In the genomic region with DNA sequence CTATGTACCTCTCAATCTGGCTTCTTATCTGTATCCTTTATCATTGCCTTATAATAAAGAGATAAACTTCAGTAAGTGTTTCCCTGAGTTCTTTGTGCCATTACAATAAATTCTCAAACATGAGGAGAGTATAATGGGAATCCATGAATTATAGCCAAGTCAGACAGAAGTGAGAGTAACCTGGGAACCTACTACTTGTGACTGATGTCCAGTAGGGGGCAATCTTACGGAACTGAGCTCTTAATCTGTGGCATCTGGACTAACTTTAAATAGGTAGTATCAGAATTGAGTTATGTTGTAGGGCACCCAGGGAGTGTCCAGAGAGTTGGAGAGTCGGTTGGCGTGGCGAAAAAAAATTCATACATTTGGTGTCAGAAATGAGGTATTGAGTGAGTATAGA, we compare ENCODE assay signal across 11 cellular contexts.
DNase-seq lines count a peak whose midpoint lies in the region; ATAC-seq and TF ChIP-seq lines count a peak whose summit lies in the region.
"Had no signal": no experiment of that assay in that cellular context is flagged by ENCODE, and none has a peak within 500 bp of the region (broad histone marks: within the 10 kb centered on the region; RNA-seq: fewer than 3 reads in every experiment).

No MANE protein-coding gene starts in this region.

- H2BK5ac ChIP-seq in H9 (ENCODE audit: insufficient read length, low read length): no peak overlapping the region

- H2BK12ac ChIP-seq in H9 (ENCODE audit: insufficient read length, low read depth, low read length): no peak overlapping the region

- no peaks in the 10 kb centered on the region for H3K27me3 ChIP-seq in H9 (ENCODE audit: insufficient read depth, low read length)
- H3K27me3 ChIP-seq: dorsolateral prefrontal cortex, transverse colon had no signal

- H4K91ac ChIP-seq in H9 (ENCODE audit: insufficient read length, low read depth, low read length): no peak overlapping the region

- ATAC-seq in GM21381 (IDR thresholded peaks at IDR 0.05; ENCODE audit: unreplicated experiment): no peak

- CTCF ChIA-PET in activated CD4-positive, alpha-beta memory T cell treated with anti-CD3 and anti-CD28 coated beads for 36 hours (lab: Charles Lee): no interaction called here

- H3K4me3 Mint-ChIP-seq in H9 (no peak overlapping the region), glutamatergic neuron (ENCODE audit: unreplicated experiment) (no peak overlapping the region)
- H3K4me3 Mint-ChIP-seq in activated CD4-positive, alpha-beta memory T cell treated with anti-CD3 and anti-CD28 coated beads for 36 hours: no peak overlapping the region

- H3K9me3 ChIP-seq in H9 (ENCODE audit: control insufficient read depth, low read depth, low read length): no peaks in the 10 kb centered on the region
- H3K9me3 ChIP-seq: transverse colon had no signal

- no peak overlapping the region for H3K56ac ChIP-seq in H9 (ENCODE audit: insufficient read length, low read depth, low read length)

- H3K9me3 Mint-ChIP-seq in H9 (no peaks in the 10 kb centered on the region), glutamatergic neuron (ENCODE audit: unreplicated experiment) (no peaks in the 10 kb centered on the region)
- peaks cover 2% of the 10 kb centered on the region for H3K9me3 Mint-ChIP-seq in activated CD4-positive, alpha-beta memory T cell treated with anti-CD3 and anti-CD28 coated beads for 36 hours

- intact Hi-C loops in activated CD4-positive, alpha-beta memory T cell treated with anti-CD3 and anti-CD28 coated beads for 36 hours (cut with micrococcal nuclease): no loop called here

- H2AK5ac ChIP-seq in H9 (ENCODE audit: insufficient read length, low read length): no peak overlapping the region

- no peaks in the 10 kb centered on the region for H3K79me2 ChIP-seq in H9 (ENCODE audit: insufficient read depth, low read length)

- H3K36me3 Mint-ChIP-seq in H9 (ENCODE audit: insufficient read depth in 1 of 3, low read depth in 3 of 3): no peaks in the 10 kb centered on the region
- H3K36me3 Mint-ChIP-seq in glutamatergic neuron (ENCODE audit: unreplicated experiment): no peaks in the 10 kb centered on the region
- H3K36me3 Mint-ChIP-seq in activated CD4-positive, alpha-beta memory T cell treated with anti-CD3 and anti-CD28 coated beads for 36 hours: no peaks in the 10 kb centered on the region

- H3K4me2 ChIP-seq in H9 (ENCODE audit: insufficient read depth, insufficient read length, low read length): no peak overlapping the region

- H3K27me3 Mint-ChIP-seq in H9 (ENCODE audit: low read depth) (no peaks in the 10 kb centered on the region), glutamatergic neuron (ENCODE audit: unreplicated experiment) (no peaks in the 10 kb centered on the region)
- H3K27me3 Mint-ChIP-seq in activated CD4-positive, alpha-beta memory T cell treated with anti-CD3 and anti-CD28 coated beads for 36 hours: no peaks in the 10 kb centered on the region

- H2BK120ac ChIP-seq in H9 (ENCODE audit: low read depth, low read length, poor library complexity, severe bottlenecking): no peak overlapping the region

- H2AFZ ChIP-seq in H9 (ENCODE audit: low read length): no peak overlapping the region

- peaks cover 0 to 2% of the 10 kb centered on the region in 2 experiments; a peak in 2 of 4 replicates for H3K4me1 Mint-ChIP-seq in H9
- H3K4me1 Mint-ChIP-seq in glutamatergic neuron (ENCODE audit: low read depth, unreplicated experiment): no peaks in the 10 kb centered on the region
- H3K4me1 Mint-ChIP-seq in activated CD4-positive, alpha-beta memory T cell treated with anti-CD3 and anti-CD28 coated beads for 36 hours (ENCODE audit: low read depth): no peaks in the 10 kb centered on the region

- H3K4me1 ChIP-seq in H9 (ENCODE audit: insufficient read depth, low read length): no peaks in the 10 kb centered on the region
- H3K4me1 ChIP-seq: transverse colon had no signal

- no peak overlapping the region for H3K14ac ChIP-seq in H9 (ENCODE audit: insufficient read depth, low read length)

- H3K9ac ChIP-seq in H9 (ENCODE audit: extremely low read depth, insufficient read length, low read length): no peak overlapping the region

- H3K23ac ChIP-seq in H9 (ENCODE audit: insufficient read length, low read depth, low read length): no peak overlapping the region

- no peak overlapping the region for H3K18ac ChIP-seq in H9 (ENCODE audit: insufficient read length, low read depth, low read length)

- H4K8ac ChIP-seq in H9 (replicated peaks; ENCODE audit: insufficient read length, low read depth, low read length): no peak overlapping the region

- DNase-seq in D341Med (ENCODE audit: low spot score) (peak; percentile 37), H9 (peak; percentile 31), NCI-H82 treated with DMSO at 0.1 percent for 48 hours (lab: John Stamatoyannopoulos, UW; ENCODE audit: unreplicated experiment) (peak; percentile 67), glutamatergic neuron (no peak), HUDEP-2 (lab: John Stamatoyannopoulos, UW; ENCODE audit: unreplicated experiment in 76 of 76) (no peak)
- no peak for DNase-seq in activated CD4-positive, alpha-beta memory T cell treated with anti-CD3 and anti-CD28 coated beads for 36 hours
- no peak for DNase-seq in activated CD4-positive, alpha-beta T cell treated with anti-CD3 and anti-CD28 coated beads for 1 hour
- DNase-seq: dorsolateral prefrontal cortex, occipital lobe, transverse colon had no signal

- H3K27ac Mint-ChIP-seq in H9 (no peak overlapping the region), glutamatergic neuron (ENCODE audit: unreplicated experiment) (no peak overlapping the region)
- H3K27ac Mint-ChIP-seq in activated CD4-positive, alpha-beta memory T cell treated with anti-CD3 and anti-CD28 coated beads for 36 hours: no peak overlapping the region

- H3K27ac ChIP-seq in H9 (ENCODE audit: insufficient read length, low read depth, low read length): no peak overlapping the region
- H3K27ac ChIP-seq: dorsolateral prefrontal cortex, transverse colon had no signal

- H2BK20ac ChIP-seq in H9 (ENCODE audit: low read depth, low read length, poor library complexity, severe bottlenecking): no peak overlapping the region

- H3K23me2 ChIP-seq in H9 (ENCODE audit: insufficient read length, low read depth, low read length, poor library complexity, severe bottlenecking): no peaks in the 10 kb centered on the region

- no peaks in the 10 kb centered on the region for H3K79me1 ChIP-seq in H9 (ENCODE audit: insufficient read depth, low read depth, low read length, poor library complexity, severe bottlenecking)

- H4K20me1 ChIP-seq in H9 (ENCODE audit: control insufficient read depth, insufficient read depth, insufficient read length): no peaks in the 10 kb centered on the region

- H2BK15ac ChIP-seq in H9 (ENCODE audit: low read depth, low read length): no peak overlapping the region

- H3K4ac ChIP-seq in H9 (ENCODE audit: low read depth, low read length): no peak overlapping the region

- no CpG with 5 or more reads among the region's 4 CpGs for WGBS in H9 (ENCODE audit: extremely low coverage, insufficient read length, low lambda C conversion rate)

- POLR2A ChIA-PET in activated CD4-positive, alpha-beta memory T cell treated with anti-CD3 and anti-CD28 coated beads for 36 hours (lab: Charles Lee): no interaction called here

- H4K5ac ChIP-seq in H9 (ENCODE audit: insufficient read length, low read depth, low read length): no peak overlapping the region

- TF ChIP-seq CTCF in H9 (conservative IDR thresholded peaks at IDR 0.05) (peak; percentile 80), glutamatergic neuron (IDR thresholded peaks at IDR 0.05; ENCODE audit: partially characterized antibody, unreplicated experiment) (peak; percentile 69)

- no peak overlapping the region for H3T11ph ChIP-seq in H9 (ENCODE audit: low read length)

Comparison
In these comparisons a context has a peak if more than half of its experiments do, and no peak if none do; other contexts are left out.
1. DNase-seq: peak in D341Med (single experiment), H9 (single experiment) and NCI-H82 treated with DMSO at 0.1 percent for 48 hours (single experiment); none in glutamatergic neuron (single experiment), activated CD4-positive, alpha-beta memory T cell treated with anti-CD3 and anti-CD28 coated beads for 36 hours (single experiment), activated CD4-positive, alpha-beta T cell treated with anti-CD3 and anti-CD28 coated beads for 1 hour (single experiment) and HUDEP-2 (0 of 76).